Comparison of ENCODE assay signal across 25 cellular contexts in the genomic region with DNA sequence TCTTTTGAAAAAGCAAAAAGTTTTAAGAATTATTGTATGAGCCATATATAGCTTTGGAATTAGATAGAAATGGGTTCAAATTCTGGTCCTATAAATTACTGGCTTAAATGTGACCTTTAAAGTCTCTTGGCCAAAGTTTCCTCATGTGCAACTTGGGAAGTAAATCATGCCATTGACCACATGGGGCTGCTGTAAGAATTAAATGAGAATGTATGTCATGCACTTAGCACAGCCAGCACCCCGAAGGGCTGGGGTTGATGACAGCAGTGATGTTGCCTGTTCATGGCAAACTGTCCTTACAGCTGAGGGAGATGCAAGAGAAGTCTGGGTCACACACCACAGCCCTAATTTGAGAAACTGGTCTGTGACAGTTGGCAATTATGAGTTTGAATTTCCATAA.
DNase-seq lines count a peak whose midpoint lies in the region; ATAC-seq and TF ChIP-seq lines count a peak whose summit lies in the region.
"Had no signal": no experiment of that assay in that cellular context is flagged by ENCODE, and none has a peak within 500 bp of the region (broad histone marks: within the 10 kb centered on the region; RNA-seq: fewer than 3 reads in every experiment).

No MANE protein-coding gene starts in this region.

- H3K27ac ChIP-seq in left ventricle myocardium inferior (replicated peaks): peak overlapping the region; percentile 81
- H3K27ac ChIP-seq in RWPE1: no peak overlapping the region
- H3K27ac ChIP-seq: dorsolateral prefrontal cortex, neutrophil had no signal

- no peak for DNase-seq in left ventricle myocardium inferior
- no peak for DNase-seq in left cardiac atrium
- peak; percentile 35 for DNase-seq in RPMI7951 (ENCODE audit: low read depth)
- peak; percentile 4 for DNase-seq in fibroblast of the aortic adventitia (ENCODE audit: low read depth)
- no peak for DNase-seq in RWPE1 (ENCODE audit: low spot score)
- no peak for DNase-seq in SKM-1 treated with dmso at 0.1 percent for 144 hours (lab: John Stamatoyannopoulos, UW; ENCODE audit: unreplicated experiment)
- DNase-seq: activated CD4-positive, alpha-beta memory T cell treated with anti-CD3 and anti-CD28 coated beads for 36 hours; Caco-2; caudate nucleus; DND-41; dorsolateral prefrontal cortex; left colon; mesendoderm; MM.1S; NCI-H1694; NCI-H2171; NCI-H524; small intestine; stimulated activated CD4-positive, alpha-beta T cell treated with anti-CD3 and anti-CD28 coated beads, Interleukin-2, amount 100 ng/mL, for 24 hours; substantia nigra; SW 1271 had no signal

- peaks cover 66% of the 10 kb centered on the region for H3K4me1 ChIP-seq in left ventricle myocardium inferior
- H3K4me1 ChIP-seq: Caco-2 had no signal

- intact Hi-C loops in left ventricle myocardium inferior (cut with micrococcal nuclease): no loop called here
- intact Hi-C loops in left cardiac atrium (cut with DNase I): no loop called here

- H3K27me3 ChIP-seq in left ventricle myocardium inferior (ENCODE audit: low read depth): no peaks in the 10 kb centered on the region
- H3K27me3 ChIP-seq: ascending aorta, dorsolateral prefrontal cortex, neutrophil had no signal

- ATAC-seq in left cardiac atrium: no peak
- ATAC-seq in GM18868 (IDR thresholded peaks at IDR 0.05; ENCODE audit: unreplicated experiment): no peak
- ATAC-seq in HG03045 (IDR thresholded peaks at IDR 0.05; ENCODE audit: unreplicated experiment): no peak
- ATAC-seq: left colon had no signal

- H3K4me3 ChIP-seq in left ventricle myocardium inferior (no peak overlapping the region), fibroblast of the aortic adventitia (ENCODE audit: low read depth, low read length) (no peak overlapping the region)
- H3K4me3 ChIP-seq: ascending aorta, dorsolateral prefrontal cortex had no signal

- no peaks in the 10 kb centered on the region for H3K9me3 ChIP-seq in left ventricle myocardium inferior (replicated peaks)
- H3K9me3 ChIP-seq: ascending aorta, Caco-2, neutrophil had no signal

- POLR2A ChIA-PET in RWPE1 (lab: Yijun Ruan, JAX; ENCODE audit: low non-redundant PET): no interaction called here

- no peaks in the 10 kb centered on the region for H3K36me3 ChIP-seq in left ventricle myocardium inferior
- H3K36me3 ChIP-seq: ascending aorta, neutrophil had no signal

- CTCF ChIA-PET in RWPE1 (lab: Yijun Ruan, JAX): no interaction called here

- no peak for TF ChIP-seq CTCF in left ventricle myocardium inferior (IDR thresholded peaks at IDR 0.05; ENCODE audit: borderline replicate concordance)
- no peak for TF ChIP-seq CTCF in fibroblast of the aortic adventitia (IDR thresholded peaks at IDR 0.05; ENCODE audit: insufficient read depth, low read length)
- no peak for TF ChIP-seq CTCF in RWPE1 (conservative IDR thresholded peaks at IDR 0.05; ENCODE audit: low read depth)

Comparison
In these comparisons a context has a peak if more than half of its experiments do, and no peak if none do; other contexts are left out.
1. DNase-seq: peak in RPMI7951 (single experiment) and fibroblast of the aortic adventitia (single experiment); none in left ventricle myocardium inferior (single experiment), left cardiac atrium (single experiment), RWPE1 (single experiment) and SKM-1 treated with dmso at 0.1 percent for 144 hours (single experiment).